Comparison of ENCODE assay signal across 8 cellular contexts in the genomic region with DNA sequence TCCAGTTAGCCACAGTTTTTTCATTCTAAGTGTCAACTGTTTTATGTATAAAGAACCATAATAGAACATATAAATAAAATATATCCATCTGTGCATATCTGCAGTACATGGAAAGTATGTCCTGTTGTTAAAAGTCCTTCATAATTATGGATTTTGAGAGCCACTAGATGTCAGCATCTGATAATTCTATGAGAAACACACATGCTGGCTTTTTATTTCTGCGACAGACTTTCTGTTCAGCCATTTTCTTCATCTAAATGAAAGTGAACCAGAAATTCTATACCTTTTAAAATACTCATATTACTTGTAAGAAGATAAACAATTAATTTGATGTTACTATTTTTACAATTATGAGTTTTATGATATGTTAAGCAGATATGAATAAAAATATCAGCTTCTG.
DNase-seq lines count a peak whose midpoint lies in the region; ATAC-seq and TF ChIP-seq lines count a peak whose summit lies in the region.

No MANE protein-coding gene starts in this region.

- H3K27me3 Mint-ChIP-seq in T-helper 2 cell treated with Interferon-gamma antibody and Interleukin-4, amounts not matched to agents 5 μg/mL and 100 μg/mL, for 36 hours (ENCODE audit: low read depth): no peaks in the 10 kb centered on the region
- no peaks in the 10 kb centered on the region for H3K27me3 Mint-ChIP-seq in effector memory CD8-positive, alpha-beta T cell

- no peak overlapping the region for H2AFZ ChIP-seq in SK-N-SH (ENCODE audit: low read depth)

- in situ Hi-C loops in KBM-7 (cut with MboI; ENCODE audit: low pct_unique_long_range_greater_than_20kb, low sequenced_read_pairs): no loop called here

- no peaks in the 10 kb centered on the region for H3K4me1 Mint-ChIP-seq in T-helper 2 cell treated with Interferon-gamma antibody and Interleukin-4, amounts not matched to agents 5 μg/mL and 100 μg/mL, for 36 hours (ENCODE audit: low read depth)
- H3K4me1 Mint-ChIP-seq in effector memory CD8-positive, alpha-beta T cell (ENCODE audit: low read depth in 2 of 2): no peaks in the 10 kb centered on the region

- no peak for TF ChIP-seq EP300 in SK-N-SH (IDR thresholded peaks at IDR 0.05; ENCODE audit: borderline replicate concordance in 1 of 2, low read depth in 1 of 2, low read length in 1 of 2)

- no peaks in the 10 kb centered on the region for H3K9me2 ChIP-seq in SK-N-SH

- ATAC-seq in effector memory CD8-positive, alpha-beta T cell (replicated peaks): no peak

- no peaks in the 10 kb centered on the region for H4K20me1 ChIP-seq in SK-N-SH (ENCODE audit: insufficient read depth)

- no peak overlapping the region for H3K9ac ChIP-seq in SK-N-SH

- no peak overlapping the region for H3K27ac Mint-ChIP-seq in T-helper 2 cell treated with Interferon-gamma antibody and Interleukin-4, amounts not matched to agents 5 μg/mL and 100 μg/mL, for 36 hours
- no peak overlapping the region for H3K27ac Mint-ChIP-seq in effector memory CD8-positive, alpha-beta T cell

- peak; percentile 57 for TF ChIP-seq CTCF in SK-N-SH (IDR thresholded peaks at IDR 0.05)

- peak; percentile 69 for DNase-seq in Ammon's horn (ENCODE audit: low spot score)
- DNase-seq in KBM-7: peak; percentile 9
- DNase-seq in SK-N-SH: peak; percentile 7
- peak; percentile 7 for DNase-seq in iPS DF 6.9 (ENCODE audit: low read depth, low spot score)
- DNase-seq in activated CD4-positive, CD25-positive, alpha-beta regulatory T cell treated with anti-CD3 and anti-CD28 coated beads, Interleukin-2, amount 50 U/mL, for 72 hours: no peak
- no peak for DNase-seq in T-helper 2 cell treated with Interferon-gamma antibody and Interleukin-4, amounts not matched to agents 5 μg/mL and 100 μg/mL, for 36 hours (ENCODE audit: low spot score)
- DNase-seq in activated naive CD4-positive, alpha-beta T cell treated with anti-CD3 and anti-CD28 coated beads, Interleukin-2, amount 50 U/mL, for 16 hours: no peak
- no peak for DNase-seq in effector memory CD8-positive, alpha-beta T cell

- H3K36me3 Mint-ChIP-seq in T-helper 2 cell treated with Interferon-gamma antibody and Interleukin-4, amounts not matched to agents 5 μg/mL and 100 μg/mL, for 36 hours (ENCODE audit: low read depth): no peaks in the 10 kb centered on the region
- no peaks in the 10 kb centered on the region for H3K36me3 Mint-ChIP-seq in effector memory CD8-positive, alpha-beta T cell (ENCODE audit: insufficient read depth)

- H3K27me3 ChIP-seq in SK-N-SH (ENCODE audit: insufficient read depth): peaks cover 7% of the 10 kb centered on the region; the same call in 1 of the 2 replicates
- no peaks in the 10 kb centered on the region for H3K27me3 ChIP-seq in iPS DF 6.9 (ENCODE audit: control insufficient read depth, insufficient read depth, low read length)

- H3F3A ChIP-seq in SK-N-SH (replicated peaks; ENCODE audit: insufficient read depth): no peaks in the 10 kb centered on the region

- H3K27ac ChIP-seq in SK-N-SH (ENCODE audit: low read depth in 2 of 2, low read length in 1 of 2) (no peak overlapping the region), iPS DF 6.9 (ENCODE audit: low read length) (no peak overlapping the region)

- POLR2A ChIA-PET in SK-N-SH (lab: Yijun Ruan, JAX): no interaction called here

- 23% methylated on average over 1 of the region's 1 CpG for WGBS in SK-N-SH (ENCODE audit: low lambda C conversion rate)
- no CpG with 5 or more reads among the region's 1 CpG for WGBS in iPS DF 6.9 (ENCODE audit: insufficient coverage, insufficient read length)

- no peaks in the 10 kb centered on the region for H3K9me3 ChIP-seq in SK-N-SH
- H3K9me3 ChIP-seq in iPS DF 6.9 (ENCODE audit: control insufficient read depth, insufficient read depth, low read length): no peaks in the 10 kb centered on the region

- no peaks in the 10 kb centered on the region for H3K79me2 ChIP-seq in SK-N-SH (ENCODE audit: insufficient read depth)

- H3K36me3 ChIP-seq in SK-N-SH (replicated peaks in 1 of 2; ENCODE audit: control insufficient read depth in 1 of 2, insufficient read depth in 2 of 2, low read length in 1 of 2) (no peaks in the 10 kb centered on the region), iPS DF 6.9 (ENCODE audit: control insufficient read depth, insufficient read depth, low read length) (no peaks in the 10 kb centered on the region)

- CTCF ChIA-PET in SK-N-SH (lab: Yijun Ruan, JAX): interaction anchor here (0.6 to 0.7 kb wide), 3 partner anchors 132 to 377 kb away, joined by 3 read pairs; no protein-coding TSS in a partner anchor

- no peaks in the 10 kb centered on the region for H3K9me3 Mint-ChIP-seq in T-helper 2 cell treated with Interferon-gamma antibody and Interleukin-4, amounts not matched to agents 5 μg/mL and 100 μg/mL, for 36 hours
- H3K9me3 Mint-ChIP-seq in effector memory CD8-positive, alpha-beta T cell: peaks cover 7 to 8% of the 10 kb centered on the region in 2 donors

- no peak overlapping the region for H3K4me3 Mint-ChIP-seq in T-helper 2 cell treated with Interferon-gamma antibody and Interleukin-4, amounts not matched to agents 5 μg/mL and 100 μg/mL, for 36 hours
- H3K4me3 Mint-ChIP-seq in effector memory CD8-positive, alpha-beta T cell: no peak overlapping the region

- TF ChIP-seq RAD21 in SK-N-SH (IDR thresholded peaks at IDR 0.05; ENCODE audit: low read length): peak; percentile 73

- H3K4me3 ChIP-seq in SK-N-SH (ENCODE audit: low read depth in 2 of 2, low read length in 1 of 2) (no peak overlapping the region), iPS DF 6.9 (ENCODE audit: low read length) (no peak overlapping the region)

- no peaks in the 10 kb centered on the region for H3K4me1 ChIP-seq in SK-N-SH (ENCODE audit: control insufficient read depth in 1 of 2, insufficient read depth in 2 of 2, low read depth in 1 of 2, low read length in 1 of 2)
- no peaks in the 10 kb centered on the region for H3K4me1 ChIP-seq in iPS DF 6.9 (ENCODE audit: control insufficient read depth, insufficient read depth, low read length)

- no peak overlapping the region for H3K4me2 ChIP-seq in SK-N-SH

TF ChIP-seq in SK-N-SH, 30 proteins besides CTCF, POLR2A, EP300 and RAD21:
- TF ChIP-seq TCF12 (IDR thresholded peaks at IDR 0.05): no peak
- TF ChIP-seq NFIC (IDR thresholded peaks at IDR 0.05; ENCODE audit: borderline replicate concordance): no peak
- no peak for TF ChIP-seq MEF2A (IDR thresholded peaks at IDR 0.05; ENCODE audit: borderline replicate concordance, low read depth)
- TF ChIP-seq SMC3 (IDR thresholded peaks at IDR 0.05; ENCODE audit: low read depth, low read length): 0 out of 2 replicates have a peak, but pooled peaks have one; percentile 12

Comparison
In these comparisons a context has a peak if more than half of its experiments do, and no peak if none do; other contexts are left out.
1. DNase-seq: peak in Ammon's horn (single experiment), KBM-7 (single experiment), SK-N-SH (single experiment) and iPS DF 6.9 (single experiment); none in activated CD4-positive, CD25-positive, alpha-beta regulatory T cell treated with anti-CD3 and anti-CD28 coated beads, Interleukin-2, amount 50 U/mL, for 72 hours (single experiment), T-helper 2 cell treated with Interferon-gamma antibody and Interleukin-4, amounts not matched to agents 5 μg/mL and 100 μg/mL, for 36 hours (single experiment), activated naive CD4-positive, alpha-beta T cell treated with anti-CD3 and anti-CD28 coated beads, Interleukin-2, amount 50 U/mL, for 16 hours (single experiment) and effector memory CD8-positive, alpha-beta T cell (0 of 3).